27 cellular contexts compared by ENCODE assay signal in genomic region chr20:41390889-41391288, GRCh38. TPM values are rescaled to one million over a fixed set of nuclear protein-coding genes. Genes with fewer than 3 reads are reported as not detected.
"Had no signal": no experiment of that assay in that cellular context is flagged by ENCODE, and none has a peak within 500 bp of the region (broad histone marks: within the 10 kb centered on the region; RNA-seq: fewer than 3 reads in every experiment).

No MANE protein-coding gene starts in this region.

- H3K9me3 Mint-ChIP-seq: mesothelial cell of epicardium had no signal

- H3K4me3 Mint-ChIP-seq: mesothelial cell of epicardium, naive B cell had no signal

- H3K4me1 ChIP-seq: left lung, lower lobe of right lung had no signal

- H3K27ac ChIP-seq: coronary artery, gastrocnemius medialis, left lung, lower lobe of right lung had no signal

- H3K27me3 ChIP-seq: dorsolateral prefrontal cortex, esophagus squamous epithelium, gastrocnemius medialis, heart right ventricle, left lung had no signal

- ATAC-seq: gastrocnemius medialis, heart right ventricle, left cardiac atrium, left ventricle myocardium superior, mucosa of descending colon had no signal

- H3K9me3 ChIP-seq: esophagus squamous epithelium, gastrocnemius medialis, heart right ventricle, left lung, lower lobe of right lung, mucosa of descending colon had no signal

- FAIRE-seq: endothelial cell of umbilical vein, islet of Langerhans, keratinocyte had no signal

- DNase-seq: dermis blood vessel endothelial cell; dorsolateral prefrontal cortex; effector CD4-positive, alpha-beta T cell; effector memory CD4-positive, alpha-beta T cell; erythroblast; esophagus squamous epithelium; foreskin fibroblast; foreskin melanocyte; gastrocnemius medialis; glutamatergic neuron; head of caudate nucleus; heart right ventricle; hippocampal formation; left cardiac atrium; left lung; left ventricle myocardium superior; mesenchymal stem cell; mucosa of descending colon; naive B cell had no signal

- H3K36me3 ChIP-seq: esophagus squamous epithelium, gastrocnemius medialis, heart right ventricle, left lung, lower lobe of right lung had no signal

- H3K4me3 ChIP-seq: coronary artery, dorsolateral prefrontal cortex, esophagus squamous epithelium, gastrocnemius medialis, heart right ventricle, left lung, lower lobe of right lung, mucosa of descending colon had no signal

- H3K4me1 Mint-ChIP-seq: naive B cell had no signal

- H3K36me3 Mint-ChIP-seq: mesothelial cell of epicardium, naive B cell had no signal

RNA-seq across cellular contexts. Expression of gene EMILIN3, which starts 24.3 kb away (rescaled TPM):
- total RNA-seq: endothelial cell of umbilical vein, mesenteric fat pad, myocyte had no signal
- polyA plus RNA-seq: keratinocyte had no signal
